8 cellular contexts compared by ENCODE assay signal in genomic region chr2:26401739-26402541, GRCh38. TPM values are rescaled to one million over a fixed set of nuclear protein-coding genes. Genes with fewer than 3 reads are reported as not detected.
DNase-seq lines count a peak whose midpoint lies in the region; ATAC-seq and TF ChIP-seq lines count a peak whose summit lies in the region.

Gene DRC1 (plus strand): TSS chr2:26401920. CDS start chr2:26401990, 70 bp downstream.

- H3K9me3 ChIP-seq in testis: no peaks in the 10 kb centered on the region

- TF ChIP-seq POLR2A in testis (IDR thresholded peaks at IDR 0.05): no peak

- DNase-seq in Ammon's horn (ENCODE audit: low spot score) (peak; percentile 68), HEK293T (ENCODE audit: extremely low spot score) (peak; percentile 95), SHP77 (lab: John Stamatoyannopoulos, UW) (peak; percentile 67 to 83), epithelial cell of proximal tubule (ENCODE audit: low read depth) (no peak), medulla oblongata (ENCODE audit: extremely low spot score) (peak; percentile 49), testis (peak; percentile 90)
- DNase-seq in activated CD4-positive, CD25-positive, alpha-beta regulatory T cell treated with anti-CD3 and anti-CD28 coated beads, Interleukin-2, amount 50 U/mL, for 72 hours: no peak

- POLR2A ChIA-PET in HEK293T (lab: Yijun Ruan, JAX): no interaction called here

- no peak for ATAC-seq in GM21786 (IDR thresholded peaks at IDR 0.05; ENCODE audit: unreplicated experiment)

- peaks cover 6% of the 10 kb centered on the region for H3K4me1 ChIP-seq in testis

- H3K36me3 ChIP-seq in testis (ENCODE audit: low read depth, missing control alignments): no peaks in the 10 kb centered on the region

- no peak within 1 kb of the TSS for H3K27ac ChIP-seq in testis

- CTCF ChIA-PET in HEK293T (lab: Yijun Ruan, JAX): no interaction called here

- TF ChIP-seq CTCF in epithelial cell of proximal tubule (conservative IDR thresholded peaks at IDR 0.05; ENCODE audit: low read depth, low read length) (no peak), testis (IDR thresholded peaks at IDR 0.05) (no peak)

- peak within 1 kb of the TSS; percentile 50 for H3K4me3 ChIP-seq in epithelial cell of proximal tubule (ENCODE audit: low read depth, low read length)
- peak within 1 kb of the TSS; percentile 25 to 53 for H3K4me3 ChIP-seq in testis

- H3K27me3 ChIP-seq in testis: no peaks in the 10 kb centered on the region

- intact Hi-C loops in testis (cut with DNase I; ENCODE audit: low total_unique reads): no loop called here

- WGBS in testis, 2 donors: 12 to 13% methylated on average over 27 to 36 of the region's 63 CpGs

TF ChIP-seq in HEK293T, 16 proteins besides CTCF, POLR2A, EP300 and RAD21:
- TF ChIP-seq SUZ12 (IDR thresholded peaks at IDR 0.05) (no peak), ZNF384 (IDR thresholded peaks at IDR 0.05) (no peak)

RNA-seq across cellular contexts. Expression of gene DRC1, which starts in this region (rescaled TPM):
- total RNA-seq in epithelial cell of proximal tubule (not detected in 2 replicates), testis (10 to 100 TPM in 1 of 2 donors, 1 to 10 TPM in 1; 8.8 to 18.7 TPM)
- polyA plus RNA-seq in testis (ENCODE audit: insufficient read depth, low read depth, low replicate concordance): 67.3 TPM

Comparison
In these comparisons a context has a peak if more than half of its experiments do, and no peak if none do; other contexts are left out.
1. DNase-seq: peak in Ammon's horn (single experiment), HEK293T (single experiment), SHP77 (2 of 2), medulla oblongata (single experiment) and testis (single experiment); none in epithelial cell of proximal tubule (single experiment) and activated CD4-positive, CD25-positive, alpha-beta regulatory T cell treated with anti-CD3 and anti-CD28 coated beads, Interleukin-2, amount 50 U/mL, for 72 hours (single experiment).